In the genomic region with DNA sequence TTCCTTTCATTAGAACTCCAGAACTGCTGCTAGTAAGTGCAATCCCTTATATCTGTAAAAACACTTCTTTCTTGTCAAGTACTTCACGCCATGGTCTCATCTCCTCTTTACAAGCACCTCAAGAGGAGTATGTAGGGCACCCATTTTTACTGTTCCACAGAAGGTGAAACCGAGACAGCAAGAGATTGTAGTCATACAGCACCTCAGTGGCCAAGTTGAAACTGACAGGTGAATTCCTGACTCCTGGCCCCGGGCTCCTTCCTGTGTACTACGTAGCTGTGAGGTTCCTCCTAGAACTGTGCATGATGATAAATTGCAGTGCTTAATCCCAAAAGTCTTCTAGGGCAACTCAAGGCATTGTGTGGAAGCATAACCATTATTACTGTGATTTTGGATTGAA, we compare ENCODE assay signal across 13 cellular contexts.
"Had no signal": no experiment of that assay in that cellular context is flagged by ENCODE, and none has a peak within 500 bp of the region (broad histone marks: within the 10 kb centered on the region; RNA-seq: fewer than 3 reads in every experiment).

No MANE protein-coding gene starts in this region.

- H3K4me1 Mint-ChIP-seq: activated CD4-positive, alpha-beta T cell treated with anti-CD3 and anti-CD28 coated beads, Interleukin-2, amount 10 ng/mL, durations not matched to agents 24 days and 14 days had no signal

- ATAC-seq: activated CD8-positive, alpha-beta T cell treated with anti-CD3 and anti-CD28 coated beads for 36 hours; activated T-cell treated with anti-CD3 and anti-CD28 coated beads, Interleukin-2, amount 50 U/mL, for 4 hours; left ventricle myocardium superior had no signal

- H3K36me3 Mint-ChIP-seq: brain had no signal

- H3K27ac Mint-ChIP-seq: activated CD4-positive, alpha-beta T cell treated with anti-CD3 and anti-CD28 coated beads, Interleukin-2, amount 10 ng/mL, durations not matched to agents 24 days and 14 days; activated CD8-positive, alpha-beta T cell treated with anti-CD3 and anti-CD28 coated beads for 36 hours; activated naive CD4-positive, alpha-beta T cell treated with anti-CD3 and anti-CD28 coated beads for 36 hours; brain had no signal

- DNase-seq: activated CD4-positive, alpha-beta T cell treated with anti-CD3 and anti-CD28 coated beads, Interleukin-2, amount 10 ng/mL, durations not matched to agents 24 days and 14 days; activated CD8-positive, alpha-beta T cell treated with anti-CD3 and anti-CD28 coated beads for 36 hours; activated naive CD4-positive, alpha-beta T cell treated with anti-CD3 and anti-CD28 coated beads for 36 hours; activated T-cell treated with anti-CD3 and anti-CD28 coated beads, Interleukin-2, amount 50 U/mL, for 4 hours; caudate nucleus; dorsolateral prefrontal cortex; left ventricle myocardium superior; stimulated activated CD4-positive, alpha-beta T cell treated with anti-CD3 and anti-CD28 coated beads, Interleukin-12 subunit alpha, Interleukin-12 subunit beta, amount 100 ng/mL, for 4 hours; stimulated activated CD4-positive, alpha-beta T cell treated with anti-CD3 and anti-CD28 coated beads, Interleukin-1b, Interleukin-23, amount 100 ng/mL, for 48 hours; stimulated activated naive CD4-positive, alpha-beta T cell treated with Interleukin-2 at 50 U/mL for 16 hours; uterus had no signal

- H3K4me3 Mint-ChIP-seq: activated CD4-positive, alpha-beta T cell treated with anti-CD3 and anti-CD28 coated beads, Interleukin-2, amount 10 ng/mL, durations not matched to agents 24 days and 14 days; activated CD8-positive, alpha-beta T cell treated with anti-CD3 and anti-CD28 coated beads for 36 hours; activated naive CD4-positive, alpha-beta T cell treated with anti-CD3 and anti-CD28 coated beads for 36 hours; activated T-cell treated with anti-CD3 and anti-CD28 coated beads, Interleukin-2, amount 50 U/mL, for 4 hours; brain; neural crest cell had no signal

- H3K9me3 Mint-ChIP-seq: activated CD4-positive, alpha-beta T cell treated with anti-CD3 and anti-CD28 coated beads, Interleukin-2, amount 10 ng/mL, durations not matched to agents 24 days and 14 days; activated CD8-positive, alpha-beta T cell treated with anti-CD3 and anti-CD28 coated beads for 36 hours; neural crest cell had no signal

- H3K27me3 Mint-ChIP-seq: activated CD4-positive, alpha-beta T cell treated with anti-CD3 and anti-CD28 coated beads, Interleukin-2, amount 10 ng/mL, durations not matched to agents 24 days and 14 days had no signal
